In genomic region chr20:57473246-57474042, GRCh38 we compare ENCODE assay signal across 9 cellular contexts. TPM values are rescaled to one million over a fixed set of nuclear protein-coding genes. Genes with fewer than 3 reads are reported as not detected.
A peak's percentile ranks its signal among the peaks of the same experiment; 100 is the strongest.
DNase-seq lines count a peak whose midpoint lies in the region; ATAC-seq, FAIRE-seq and TF ChIP-seq lines count a peak whose summit lies in the region.
"Had no signal": no experiment of that assay in that cellular context is flagged by ENCODE, and none has a peak within 500 bp of the region (broad histone marks: within the 10 kb centered on the region; RNA-seq: fewer than 3 reads in every experiment).

No MANE protein-coding gene starts in this region.

- peak; percentile 96 for FAIRE-seq in GM19239 (lab: Jason Lieb, UNC)

- H3K4me3 ChIP-seq in DND-41 (ENCODE audit: low read depth in 1 of 2, low read length in 2 of 2) (no peak overlapping the region), left lung (no peak overlapping the region)

- H3K4me3 Mint-ChIP-seq in WTC11, result no peak overlapping the region

- H3K9me3 Mint-ChIP-seq in WTC11, result no peaks in the 10 kb centered on the region

- H3K27ac Mint-ChIP-seq in WTC11, result no peak overlapping the region

- H3K27me3 Mint-ChIP-seq in WTC11 (ENCODE audit: low read depth), result peaks cover 13% of the 10 kb centered on the region

- peaks cover 42% of the 10 kb centered on the region for H3K4me1 Mint-ChIP-seq in WTC11

- intact Hi-C loops in left lung (cut with DNase I), result no loop called here

- peaks cover 63% of the 10 kb centered on the region for H3K27me3 ChIP-seq in DND-41 (ENCODE audit: insufficient read depth, low read length, poor library complexity)
- H3K27me3 ChIP-seq in left lung, result peaks cover 0 to 30% of the 10 kb centered on the region in 2 donors

- TF ChIP-seq CTCF in DND-41 (IDR thresholded peaks at IDR 0.05; ENCODE audit: borderline replicate concordance, extremely low read depth, low read length, poor library complexity, severe bottlenecking) (no peak), WTC11 (IDR thresholded peaks at IDR 0.05) (no peak), left lung (IDR thresholded peaks at IDR 0.05) (no peak)

- H3K79me2 ChIP-seq in DND-41 (ENCODE audit: insufficient read depth, low read length), result no peaks in the 10 kb centered on the region

- H3K4me1 ChIP-seq in DND-41 (ENCODE audit: insufficient read depth, low read length) (peaks cover 9% of the 10 kb centered on the region), left lung (peaks cover 3 to 42% of the 10 kb centered on the region in 2 donors)

- no peaks in the 10 kb centered on the region for H3K36me3 ChIP-seq in DND-41 (ENCODE audit: insufficient read depth, low read length)
- H3K36me3 ChIP-seq in left lung, result no peaks in the 10 kb centered on the region

- 0 out of 2 replicates have a peak, but pooled peaks cover 10% of the 10 kb centered on the region for H4K20me1 ChIP-seq in DND-41 (ENCODE audit: insufficient read depth, low read length)

- CTCF ChIA-PET in WTC11 (lab: Charles Lee), result interaction anchor here (0.6 to 2.3 kb wide), 14 partner anchors 8 to 805 kb away, joined by 3 to 11 read pairs (median 4); partner anchors contain the start of gene RBM38

- H2AFZ ChIP-seq in DND-41 (ENCODE audit: low read depth, low read length), result no peak overlapping the region

- no peak overlapping the region for H3K9ac ChIP-seq in DND-41 (ENCODE audit: low read depth, low read length)

- peak; percentile 32 for DNase-seq in DND-41
- peak; percentile 69 for DNase-seq in GM19239 (ENCODE audit: insufficient read length, low spot score)
- DNase-seq in WTC11 (ENCODE audit: low spot score), result peak; percentile 21
- DNase-seq in left lung, result peak; percentile 60 to 85
- no peak for DNase-seq in H4 (ENCODE audit: low spot score)
- no peak for DNase-seq in stimulated activated naive CD4-positive, alpha-beta T cell treated with Interleukin-2 at 50 U/mL for 16 hours (lab: John Stamatoyannopoulos, UW)
- DNase-seq in stimulated activated CD4-positive, alpha-beta T cell treated with anti-CD3 and anti-CD28 coated beads, Interleukin-12 subunit alpha, Interleukin-12 subunit beta, amount 100 ng/mL, for 4 hours, result no peak

- peak; percentile 67 for ATAC-seq in DND-41 (ENCODE audit: insufficient read depth, low read depth)
- ATAC-seq in HG03457 (IDR thresholded peaks at IDR 0.05; ENCODE audit: unreplicated experiment), result peak; percentile 65
- peak; percentile 26 for ATAC-seq in WTC11
- ATAC-seq in left lung, result peak; percentile 83

- 0 out of 2 replicates have a peak overlapping the region, but pooled peaks have one; percentile 32 for H3K4me2 ChIP-seq in DND-41 (ENCODE audit: insufficient read depth, low read length)

- H3K36me3 Mint-ChIP-seq in WTC11, result no peaks in the 10 kb centered on the region

- POLR2A ChIA-PET in WTC11 (lab: Charles Lee), result no interaction called here

- H3K9me3 ChIP-seq in DND-41 (ENCODE audit: insufficient read depth, low read length, severe bottlenecking) (no peaks in the 10 kb centered on the region), left lung (no peaks in the 10 kb centered on the region)

- H3K27ac ChIP-seq in DND-41 (ENCODE audit: low read length), result no peak overlapping the region
- H3K27ac ChIP-seq in left lung, result peak overlapping the region in 1 of 2 donors; percentile 86

TF ChIP-seq in WTC11, 78 proteins besides CTCF, POLR2A, EP300 and RAD21:
- TF ChIP-seq KAT7 (CRISPR knock-in tag; IDR thresholded peaks at IDR 0.05; ENCODE audit: borderline replicate concordance) (no peak), GABPB1 (CRISPR knock-in tag; IDR thresholded peaks at IDR 0.05) (no peak), MXD4 (CRISPR knock-in tag; IDR thresholded peaks at IDR 0.05; ENCODE audit: borderline replicate concordance) (no peak), IRF1 (CRISPR knock-in tag; IDR thresholded peaks at IDR 0.05) (no peak), SMAD3 (CRISPR knock-in tag; IDR thresholded peaks at IDR 0.05; ENCODE audit: borderline replicate concordance) (no peak), TEAD1 (CRISPR knock-in tag; IDR thresholded peaks at IDR 0.05) (no peak), OVOL2 (CRISPR knock-in tag; IDR thresholded peaks at IDR 0.05; ENCODE audit: borderline replicate concordance) (no peak), NFATC4 (CRISPR knock-in tag; IDR thresholded peaks at IDR 0.05) (no peak), ZNF281 (CRISPR knock-in tag; IDR thresholded peaks at IDR 0.05) (no peak), MYBL2 (CRISPR knock-in tag; IDR thresholded peaks at IDR 0.05) (no peak)
TF ChIP-seq in WTC11: peak in this region for 0.

RNA-seq across cellular contexts. Expression of gene CTCFL, which starts 51.5 kb away (rescaled TPM):
- 0.70 to 2.6 TPM (median 2.4 TPM) in 3 replicates for total RNA-seq in WTC11 (2021)
- total RNA-seq in left lung, result not detected
- not detected in 2 replicates for total RNA-seq in H4 (2014; rRNA removed; shearing (Covaris generic))
- total RNA-seq: fibroblast of villous mesenchyme had no signal

Comparison
In these comparisons a context has a peak if more than half of its experiments do, and no peak if none do; other contexts are left out.
1. ATAC-seq: peak in every context shown above with its lines; median percentile 83 in left lung; 67 in DND-41; 65 in HG03457; 26 in WTC11.
2. DNase-seq: peak in DND-41 (single experiment), GM19239 (single experiment), WTC11 (single experiment) and left lung (2 of 2); none in H4 (single experiment), stimulated activated naive CD4-positive, alpha-beta T cell treated with Interleukin-2 at 50 U/mL for 16 hours (single experiment) and stimulated activated CD4-positive, alpha-beta T cell treated with anti-CD3 and anti-CD28 coated beads, Interleukin-12 subunit alpha, Interleukin-12 subunit beta, amount 100 ng/mL, for 4 hours (single experiment).